ENCODE assay signal across 8 cellular contexts in genomic region chr1:27556781-27557595, GRCh38. TPM values are rescaled to one million over a fixed set of nuclear protein-coding genes. Genes with fewer than 3 reads are reported as not detected.
A peak's percentile ranks its signal among the peaks of the same experiment; 100 is the strongest.
DNase-seq lines count a peak whose midpoint lies in the region; ATAC-seq, FAIRE-seq and TF ChIP-seq lines count a peak whose summit lies in the region.

No MANE protein-coding gene starts in this region.

- peaks cover 19% of the 10 kb centered on the region for H3K36me3 Mint-ChIP-seq in CD8-positive, alpha-beta T cell
- no peaks in the 10 kb centered on the region for H3K36me3 Mint-ChIP-seq in activated T-helper 17 cell treated with anti-CD3 and anti-CD28 coated beads, Interleukin-2, amount 50 U/mL, for 72 hours (ENCODE audit: low read depth)
- H3K36me3 Mint-ChIP-seq in nephron progenitor cell (ENCODE audit: low read depth): peaks cover 31% of the 10 kb centered on the region

- ATAC-seq in CD8-positive, alpha-beta T cell: peak; percentile 96
- ATAC-seq in HG03342 (IDR thresholded peaks at IDR 0.05; ENCODE audit: unreplicated experiment) (peak; percentile 53), GM19328 (IDR thresholded peaks at IDR 0.05; ENCODE audit: unreplicated experiment) (no peak)
- peak; percentile 73 for ATAC-seq in activated T-helper 17 cell treated with anti-CD3 and anti-CD28 coated beads, Interleukin-2, amount 50 U/mL, for 72 hours (replicated peaks)

- no peak overlapping the region for H3K27ac ChIP-seq in CD8-positive, alpha-beta T cell (ENCODE audit: low read depth, low read length)

- H3K4me1 ChIP-seq in CD8-positive, alpha-beta T cell (ENCODE audit: insufficient read depth, low read length): peaks cover 24% of the 10 kb centered on the region

- POLR2A ChIA-PET in CD8-positive, alpha-beta T cell (lab: Charles Lee): interaction anchor here (0.7 to 1.1 kb wide), 6 partner anchors 31 to 115 kb away, joined by 3 to 4 read pairs (median 3); partner anchors contain the start of genes AHDC1 and IFI6

- H3K4me3 ChIP-seq in CD8-positive, alpha-beta T cell (ENCODE audit: low read depth, low read length): no peak overlapping the region

- CTCF ChIA-PET in CD8-positive, alpha-beta T cell (lab: Charles Lee): interaction anchor here (0.5 to 7.2 kb wide), 58 partner anchors 9 to 399 kb away, joined by 3 to 101 read pairs (median 4); partner anchors contain the start of genes AHDC1, FAM76A, IFI6 and WASF2

- peaks cover 33% of the 10 kb centered on the region for H3K4me1 Mint-ChIP-seq in CD8-positive, alpha-beta T cell (ENCODE audit: low read depth)
- peaks cover 19% of the 10 kb centered on the region for H3K4me1 Mint-ChIP-seq in activated T-helper 17 cell treated with anti-CD3 and anti-CD28 coated beads, Interleukin-2, amount 50 U/mL, for 72 hours
- peaks cover 76% of the 10 kb centered on the region for H3K4me1 Mint-ChIP-seq in nephron progenitor cell

- FAIRE-seq in RCC 7860 (lab: Jason Lieb, UNC): peak; percentile 81

- H3K27ac Mint-ChIP-seq in CD8-positive, alpha-beta T cell: peak overlapping the region; percentile 58
- H3K27ac Mint-ChIP-seq in activated T-helper 17 cell treated with anti-CD3 and anti-CD28 coated beads, Interleukin-2, amount 50 U/mL, for 72 hours: peak overlapping the region; percentile 89
- peak overlapping the region; percentile 96 for H3K27ac Mint-ChIP-seq in nephron progenitor cell

- no peaks in the 10 kb centered on the region for H3K27me3 Mint-ChIP-seq in CD8-positive, alpha-beta T cell (ENCODE audit: low read depth)
- no peaks in the 10 kb centered on the region for H3K27me3 Mint-ChIP-seq in activated T-helper 17 cell treated with anti-CD3 and anti-CD28 coated beads, Interleukin-2, amount 50 U/mL, for 72 hours
- H3K27me3 Mint-ChIP-seq in nephron progenitor cell (ENCODE audit: low read depth, poor library complexity): no peaks in the 10 kb centered on the region

- H3K9me3 Mint-ChIP-seq in CD8-positive, alpha-beta T cell: no peaks in the 10 kb centered on the region
- H3K9me3 Mint-ChIP-seq in activated T-helper 17 cell treated with anti-CD3 and anti-CD28 coated beads, Interleukin-2, amount 50 U/mL, for 72 hours: no peaks in the 10 kb centered on the region
- no peaks in the 10 kb centered on the region for H3K9me3 Mint-ChIP-seq in nephron progenitor cell

- no peaks in the 10 kb centered on the region for H3K9me3 ChIP-seq in CD8-positive, alpha-beta T cell (ENCODE audit: low read length)

- intact Hi-C loops in CD8-positive, alpha-beta T cell (cut with DNase I, micrococcal nuclease): loop anchor here (1.0 kb wide), 3 partner anchors 11 to 106 kb away; no protein-coding TSS in a partner anchor

- peak overlapping the region; percentile 30 for H3K4me3 Mint-ChIP-seq in CD8-positive, alpha-beta T cell
- peak overlapping the region; percentile 63 for H3K4me3 Mint-ChIP-seq in activated T-helper 17 cell treated with anti-CD3 and anti-CD28 coated beads, Interleukin-2, amount 50 U/mL, for 72 hours
- peak overlapping the region; percentile 59 for H3K4me3 Mint-ChIP-seq in nephron progenitor cell

- peak; percentile 62 to 84 (median 74) for DNase-seq in CD8-positive, alpha-beta T cell
- DNase-seq in RCC 7860 (ENCODE audit: low spot score) (peak; percentile 88), fibroblast of the conjunctiva (ENCODE audit: low read depth) (peak; percentile 92), nephron progenitor cell (peak; percentile 90)
- DNase-seq in stimulated activated naive CD4-positive, alpha-beta T cell treated with Interleukin-2 at 50 U/mL for 16 hours (lab: John Stamatoyannopoulos, UW): peak; percentile 55

- no peaks in the 10 kb centered on the region for H3K36me3 ChIP-seq in CD8-positive, alpha-beta T cell (ENCODE audit: insufficient read depth, low read length)

- TF ChIP-seq CTCF in CD8-positive, alpha-beta T cell (IDR thresholded peaks at IDR 0.05): peak; percentile 95
- peak; percentile 93 for TF ChIP-seq CTCF in nephron progenitor cell (IDR thresholded peaks at IDR 0.05)

- no peaks in the 10 kb centered on the region for H3K27me3 ChIP-seq in CD8-positive, alpha-beta T cell (ENCODE audit: insufficient read depth, low read length)

RNA-seq across cellular contexts. Expression of gene AHDC1, which starts 47.0 kb away (rescaled TPM):
- total RNA-seq in CD8-positive, alpha-beta T cell: 10 to 100 TPM; 19.5 to 21.1 TPM
- total RNA-seq in activated T-helper 17 cell treated with anti-CD3 and anti-CD28 coated beads, Interleukin-2, amount 50 U/mL, for 72 hours: 10 to 100 TPM; 13.3 to 22.3 TPM
